In the genomic region with DNA sequence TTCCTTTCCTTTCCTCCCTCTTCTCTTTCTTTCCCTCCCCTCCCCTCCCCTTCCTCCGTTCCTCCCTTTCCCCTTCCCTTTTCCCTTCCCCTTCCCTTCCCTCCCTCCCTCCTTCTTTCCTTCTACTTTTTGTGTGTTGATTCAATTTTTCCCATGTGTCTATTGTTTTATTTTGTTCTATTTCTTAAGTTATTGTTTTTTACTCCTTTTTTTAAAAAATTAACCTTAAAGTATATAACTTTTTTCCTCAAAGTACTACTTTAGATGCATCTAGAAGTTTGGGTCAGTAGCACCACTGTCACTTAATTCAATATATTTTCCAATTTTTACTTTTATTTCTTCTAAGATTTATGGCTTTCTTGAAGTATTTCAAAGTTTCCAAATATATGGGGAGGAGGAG, we compare ENCODE assay signal across 28 cellular contexts.
"Had no signal": no experiment of that assay in that cellular context is flagged by ENCODE, and none has a peak within 500 bp of the region (broad histone marks: within the 10 kb centered on the region; RNA-seq: fewer than 3 reads in every experiment).

No MANE protein-coding gene starts in this region.

- H3K9me3 ChIP-seq: suprapubic skin, testis, thoracic aorta, thyroid gland, tibial artery, transverse colon, upper lobe of right lung, uterus, vagina had no signal

- ATAC-seq: stimulated activated effector memory CD8-positive, alpha-beta T cell treated with anti-CD3 and anti-CD28 coated beads, Interleukin-12 subunit alpha, Interleukin-12 subunit beta, amount 100 ng/mL, for 72 hours; stimulated activated memory B cell treated with anti-CD40 and anti-IgM and Interleukin-4, amounts not matched to agents 10 μg/mL and 1 μg/mL and 100 μg/mL, for 72 hours; stimulated activated naive B cell treated with anti-CD40 and anti-IgM and Interleukin-4, amounts not matched to agents 10 μg/mL and 1 μg/mL and 100 μg/mL, for 72 hours; stimulated activated naive CD8-positive, alpha-beta T cell treated with anti-CD3 and anti-CD28 coated beads, Interleukin-15, amount 100 ng/mL, for 72 hours; stimulated activated naive CD8-positive, alpha-beta T cell treated with anti-CD3 and anti-CD28 coated beads, Interleukin-15, Interleukin-2, amounts not matched to agents 100 U/mL and 50 U/mL, for 24 hours; upper lobe of right lung had no signal

- H3K4me3 Mint-ChIP-seq: stimulated activated effector memory CD8-positive, alpha-beta T cell treated with anti-CD3 and anti-CD28 coated beads, Interleukin-12 subunit alpha, Interleukin-12 subunit beta, amount 100 ng/mL, for 72 hours; stimulated activated memory B cell treated with anti-CD40 and anti-IgM and Interleukin-4, amounts not matched to agents 10 μg/mL and 1 μg/mL and 100 μg/mL, for 72 hours; stimulated activated naive B cell treated with anti-CD40 and anti-IgM and Interleukin-4, amounts not matched to agents 10 μg/mL and 1 μg/mL and 100 μg/mL, for 72 hours; stimulated activated naive CD8-positive, alpha-beta T cell treated with anti-CD3 and anti-CD28 coated beads, Interleukin-15, amount 100 ng/mL, for 72 hours; stimulated activated naive CD8-positive, alpha-beta T cell treated with anti-CD3 and anti-CD28 coated beads, Interleukin-15, Interleukin-2, amounts not matched to agents 100 ng/mL and 50 ng/mL, for 24 hours; type B pancreatic cell had no signal

- H3K4me1 Mint-ChIP-seq: stimulated activated effector memory CD8-positive, alpha-beta T cell treated with anti-CD3 and anti-CD28 coated beads, Interleukin-12 subunit alpha, Interleukin-12 subunit beta, amount 100 ng/mL, for 72 hours; stimulated activated memory B cell treated with anti-CD40 and anti-IgM and Interleukin-4, amounts not matched to agents 10 μg/mL and 1 μg/mL and 100 μg/mL, for 72 hours; stimulated activated naive B cell treated with anti-CD40 and anti-IgM and Interleukin-4, amounts not matched to agents 10 μg/mL and 1 μg/mL and 100 μg/mL, for 72 hours; stimulated activated naive CD8-positive, alpha-beta T cell treated with anti-CD3 and anti-CD28 coated beads, Interleukin-15, amount 100 ng/mL, for 72 hours had no signal

- H3K4me3 ChIP-seq: stomach, suprapubic skin, testis, thoracic aorta, thyroid gland, tibial artery, tibial nerve, transverse colon, upper lobe of left lung, upper lobe of right lung, uterus, vagina had no signal

- H3K27ac Mint-ChIP-seq: stimulated activated effector memory CD8-positive, alpha-beta T cell treated with anti-CD3 and anti-CD28 coated beads, Interleukin-12 subunit alpha, Interleukin-12 subunit beta, amount 100 ng/mL, for 72 hours; stimulated activated memory B cell treated with anti-CD40 and anti-IgM and Interleukin-4, amounts not matched to agents 10 μg/mL and 1 μg/mL and 100 μg/mL, for 72 hours; stimulated activated naive B cell treated with anti-CD40 and anti-IgM and Interleukin-4, amounts not matched to agents 10 μg/mL and 1 μg/mL and 100 μg/mL, for 72 hours; stimulated activated naive CD8-positive, alpha-beta T cell treated with anti-CD3 and anti-CD28 coated beads, Interleukin-15, amount 100 ng/mL, for 72 hours; stimulated activated naive CD8-positive, alpha-beta T cell treated with anti-CD3 and anti-CD28 coated beads, Interleukin-15, Interleukin-2, amounts not matched to agents 100 ng/mL and 50 ng/mL, for 24 hours; type B pancreatic cell had no signal

- H3K36me3 Mint-ChIP-seq: stimulated activated effector memory CD8-positive, alpha-beta T cell treated with anti-CD3 and anti-CD28 coated beads, Interleukin-12 subunit alpha, Interleukin-12 subunit beta, amount 100 ng/mL, for 72 hours; stimulated activated memory B cell treated with anti-CD40 and anti-IgM and Interleukin-4, amounts not matched to agents 10 μg/mL and 1 μg/mL and 100 μg/mL, for 72 hours; type B pancreatic cell had no signal

- H3K4me1 ChIP-seq: stomach, suprapubic skin, testis, thyroid gland, tibial artery, tibial nerve, transverse colon, upper lobe of left lung, upper lobe of right lung, uterus, vagina had no signal

- DNase-seq: stimulated activated CD4-positive, alpha-beta T cell treated with anti-CD3 and anti-CD28 coated beads, Interleukin-2, amount 100 ng/mL, for 48 hours; stimulated activated CD4-positive, alpha-beta T cell treated with anti-CD3 and anti-CD28 coated beads, Interleukin-4, amount 100 ng/mL, for 1 hour; stimulated activated CD4-positive, alpha-beta T cell treated with anti-CD3 and anti-CD28 coated beads, Interleukin-4, amount 100 ng/mL, for 24 hours; stimulated activated CD4-positive, alpha-beta T cell treated with anti-CD3 and anti-CD28 coated beads, Interleukin-4, amount 100 ng/mL, for 4 hours; stimulated activated CD8-positive, alpha-beta memory T cell treated with anti-CD3 and anti-CD28 coated beads, Interleukin-4, amount 100 ng/mL, for 48 hours; stimulated activated naive B cell treated with anti-CD40 and anti-IgM and Interleukin-4, amounts not matched to agents 10 μg/mL and 1 μg/mL and 100 μg/mL, for 72 hours; stimulated activated naive CD4-positive, alpha-beta T cell; stimulated activated naive CD4-positive, alpha-beta T cell treated with Interleukin-2 at 50 U/mL for 16 hours; stimulated activated naive CD8-positive, alpha-beta T cell treated with anti-CD3 and anti-CD28 coated beads, Interleukin-15, amount 100 ng/mL, for 72 hours; stimulated activated naive CD8-positive, alpha-beta T cell treated with anti-CD3 and anti-CD28 coated beads, Interleukin-15, Interleukin-2, amounts not matched to agents 100 U/mL and 50 U/mL, for 24 hours; stomach; substantia nigra; testis; thyroid gland; tibial artery; transverse colon; upper lobe of left lung; upper lobe of right lung; uterus had no signal

- H3K27ac ChIP-seq: stomach, suprapubic skin, testis, thoracic aorta, thyroid gland, tibial artery, tibial nerve, transverse colon, upper lobe of left lung, upper lobe of right lung, uterus, vagina had no signal

- H3K27me3 Mint-ChIP-seq: type B pancreatic cell had no signal

- H3K36me3 ChIP-seq: stomach, suprapubic skin, thoracic aorta, thyroid gland, tibial artery, tibial nerve, transverse colon, upper lobe of left lung, upper lobe of right lung, uterus, vagina had no signal

- FAIRE-seq: urothelium cell line had no signal

- H3K27me3 ChIP-seq: stomach, testis, thyroid gland, tibial artery, tibial nerve, transverse colon, upper lobe of left lung, upper lobe of right lung, uterus, vagina had no signal
